ENCODE assay signal across 7 cellular contexts in genomic region chr18:46236156-46236555, GRCh38.
"Had no signal": no experiment of that assay in that cellular context is flagged by ENCODE, and none has a peak within 500 bp of the region (broad histone marks: within the 10 kb centered on the region; RNA-seq: fewer than 3 reads in every experiment).

No MANE protein-coding gene starts in this region.

- H3K9me3 Mint-ChIP-seq: IgD-negative memory B cell had no signal

- ATAC-seq: HCT116, HepG2 had no signal

- H3K27me3 Mint-ChIP-seq: IgD-negative memory B cell had no signal

- DNase-seq: GM23248, GOT3, H7, KBM-7 had no signal

- H3K4me3 Mint-ChIP-seq: IgD-negative memory B cell had no signal
